1 cellular context compared by ENCODE assay signal in the genomic region with DNA sequence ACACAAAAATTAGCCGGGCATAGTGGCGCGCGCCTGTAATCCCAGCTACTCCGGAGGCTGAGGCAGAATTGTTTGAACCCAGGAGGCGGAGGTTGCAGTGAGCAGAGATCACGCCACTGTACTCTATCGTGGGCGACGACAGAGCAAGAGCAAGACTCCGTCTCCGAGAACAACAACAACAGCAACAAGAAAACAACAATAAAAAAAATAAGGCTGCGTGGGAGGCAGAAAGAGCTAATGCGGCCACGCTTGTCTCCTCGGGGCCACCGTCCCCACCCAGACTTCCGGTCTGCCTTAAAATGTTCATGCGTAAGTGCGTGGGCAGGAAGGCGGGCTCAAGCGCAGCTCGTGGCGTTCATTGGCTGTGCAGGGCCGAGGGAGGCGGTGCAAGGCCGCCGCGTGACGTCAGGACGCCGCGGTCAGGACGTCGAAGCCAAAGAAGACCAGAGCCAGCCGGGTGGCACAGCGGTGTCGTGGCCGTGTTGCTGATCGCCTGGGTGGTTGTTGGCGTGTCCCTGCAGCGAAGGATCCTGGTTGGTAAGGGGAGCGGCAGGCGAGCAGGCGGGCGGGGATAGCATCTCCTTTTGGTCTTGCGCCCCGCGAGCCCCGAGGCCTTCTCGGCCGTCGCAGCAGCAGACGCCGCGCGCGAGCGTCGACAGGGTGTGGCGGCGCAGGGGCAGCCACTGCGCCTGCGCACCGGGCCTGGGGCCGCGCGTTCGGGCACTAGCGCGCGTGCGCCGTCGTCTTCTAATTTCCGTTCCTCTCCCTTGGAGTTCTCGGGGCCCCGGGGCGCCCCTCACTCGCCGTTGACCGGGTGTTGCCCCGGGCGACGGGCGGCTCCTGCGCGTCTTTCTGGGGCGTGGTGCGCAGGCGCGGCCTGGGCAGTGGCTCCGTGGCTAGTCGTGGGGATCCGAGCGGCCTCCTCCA.
TF ChIP-seq lines count a peak whose summit lies in the region.

A gene (plus strand): TSS at position 426 of the 927 bp plus-strand sequence. CDS start 2,146 bp downstream, outside the sequence.

TF ChIP-seq in HEK293, 187 proteins besides CTCF, POLR2A, EP300 and RAD21 (continued from another document):
- TF ChIP-seq, protein P1, sequence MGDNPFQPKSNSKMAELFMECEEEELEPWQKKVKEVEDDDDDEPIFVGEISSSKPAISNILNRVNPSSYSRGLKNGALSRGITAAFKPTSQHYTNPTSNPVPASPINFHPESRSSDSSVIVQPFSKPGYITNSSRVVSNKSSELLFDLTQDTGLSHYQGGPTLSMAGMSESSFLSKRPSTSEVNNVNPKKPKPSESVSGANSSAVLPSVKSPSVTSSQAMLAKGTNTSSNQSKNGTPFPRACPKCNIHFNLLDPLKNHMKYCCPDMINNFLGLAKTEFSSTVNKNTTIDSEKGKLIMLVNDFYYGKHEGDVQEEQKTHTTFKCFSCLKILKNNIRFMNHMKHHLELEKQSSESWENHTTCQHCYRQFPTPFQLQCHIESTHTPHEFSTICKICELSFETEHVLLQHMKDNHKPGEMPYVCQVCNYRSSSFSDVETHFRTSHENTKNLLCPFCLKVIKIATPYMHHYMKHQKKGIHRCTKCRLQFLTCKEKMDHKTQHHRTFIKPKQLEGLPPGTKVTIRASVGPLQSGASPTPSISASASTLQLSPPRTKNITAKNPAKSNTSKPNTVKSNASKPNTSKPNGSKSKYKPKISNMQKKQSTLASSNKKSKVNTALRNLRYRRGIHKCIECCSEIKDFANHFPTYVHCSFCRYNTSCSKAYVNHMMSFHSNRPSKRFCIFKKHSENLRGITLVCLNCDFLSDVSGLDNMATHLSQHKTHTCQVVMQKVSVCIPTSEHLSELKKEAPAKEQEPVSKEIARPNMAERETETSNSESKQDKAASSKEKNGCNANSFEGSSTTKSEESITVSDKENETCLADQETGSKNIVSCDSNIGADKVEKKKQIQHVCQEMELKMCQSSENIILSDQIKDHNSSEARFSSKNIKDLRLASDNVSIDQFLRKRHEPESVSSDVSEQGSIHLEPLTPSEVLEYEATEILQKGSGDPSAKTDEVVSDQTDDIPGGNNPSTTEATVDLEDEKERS (tag by site-specific recombination; IDR thresholded peaks at IDR 0.05) = no peak
- TF ChIP-seq GLIS2 (tag by site-specific recombination; IDR thresholded peaks at IDR 0.05) = 0 out of 2 replicates have a peak, but pooled peaks have one; percentile 11
- TF ChIP-seq ZNF223 (tag by site-specific recombination; IDR thresholded peaks at IDR 0.05) = no peak
- TF ChIP-seq ZNF560 (tag by site-specific recombination; IDR thresholded peaks at IDR 0.05; ENCODE audit: borderline replicate concordance) = no peak
- TF ChIP-seq, protein P2, sequence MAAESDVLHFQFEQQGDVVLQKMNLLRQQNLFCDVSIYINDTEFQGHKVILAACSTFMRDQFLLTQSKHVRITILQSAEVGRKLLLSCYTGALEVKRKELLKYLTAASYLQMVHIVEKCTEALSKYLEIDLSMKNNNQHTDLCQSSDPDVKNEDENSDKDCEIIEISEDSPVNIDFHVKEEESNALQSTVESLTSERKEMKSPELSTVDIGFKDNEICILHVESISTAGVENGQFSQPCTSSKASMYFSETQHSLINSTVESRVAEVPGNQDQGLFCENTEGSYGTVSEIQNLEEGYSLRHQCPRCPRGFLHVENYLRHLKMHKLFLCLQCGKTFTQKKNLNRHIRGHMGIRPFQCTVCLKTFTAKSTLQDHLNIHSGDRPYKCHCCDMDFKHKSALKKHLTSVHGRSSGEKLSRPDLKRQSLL (tag by site-specific recombination; IDR thresholded peaks at IDR 0.05) = peak; percentile 9; the same call in 1 of the 2 replicates
- no peak for TF ChIP-seq BCL11B (tag by site-specific recombination; IDR thresholded peaks at IDR 0.05; ENCODE audit: low read depth)
- TF ChIP-seq ZNF629 (tag by site-specific recombination; IDR thresholded peaks at IDR 0.05) = peak; percentile 99
- TF ChIP-seq ZNF747 (tag by site-specific recombination; IDR thresholded peaks at IDR 0.05) = no peak
- no peak for TF ChIP-seq ZNF514 (tag by site-specific recombination; IDR thresholded peaks at IDR 0.05)
- TF ChIP-seq ZXDB (tag by site-specific recombination; IDR thresholded peaks at IDR 0.05) = peak; percentile 98
- no peak for TF ChIP-seq ZBTB8A (tag by site-specific recombination; IDR thresholded peaks at IDR 0.05)
- TF ChIP-seq ZNF221 (tag by site-specific recombination; IDR thresholded peaks at IDR 0.05; ENCODE audit: borderline replicate concordance) = no peak
- no peak for TF ChIP-seq ZNF248 (tag by site-specific recombination; IDR thresholded peaks at IDR 0.05)
- no peak for TF ChIP-seq MEIS1 (CRISPR knock-in tag; IDR thresholded peaks at IDR 0.05; ENCODE audit: borderline replicate concordance)
- peak; percentile 88 for TF ChIP-seq SP3 (tag by site-specific recombination; IDR thresholded peaks at IDR 0.05)
TF ChIP-seq in HEK293: peak in this region for 58.
